Comparison of ENCODE assay signal across 8 cellular contexts in genomic region chr14:76919811-76920571, GRCh38.
A peak's percentile ranks its signal among the peaks of the same experiment; 100 is the strongest.
DNase-seq lines count a peak whose midpoint lies in the region; ATAC-seq and TF ChIP-seq lines count a peak whose summit lies in the region.

No MANE protein-coding gene starts in this region.

- peak; percentile 62 for DNase-seq in GM03348 (ENCODE audit: low spot score)
- peak; percentile 53 for DNase-seq in NCI-H2029 (lab: John Stamatoyannopoulos, UW)
- peak; percentile 37 for DNase-seq in activated CD4-positive, alpha-beta T cell treated with anti-CD3 and anti-CD28 coated beads, Interleukin-2, amount 10 ng/mL, durations not matched to agents 7 days and 5 days
- DNase-seq in foreskin fibroblast: peak; percentile 61 to 76
- peak; percentile 83 for DNase-seq in osteoblast (ENCODE audit: insufficient read length, low spot score, missing footprints)
- DNase-seq in HuH-7 (ENCODE audit: low spot score): no peak

- ATAC-seq in HG03565 (IDR thresholded peaks at IDR 0.05; ENCODE audit: unreplicated experiment) (no peak), HG03342 (IDR thresholded peaks at IDR 0.05; ENCODE audit: unreplicated experiment) (no peak)

- no peaks in the 10 kb centered on the region for H3K36me3 ChIP-seq in osteoblast (ENCODE audit: insufficient read depth, low read length)

- H3K4me1 ChIP-seq in osteoblast (ENCODE audit: insufficient read depth, low read length): peaks cover 36% of the 10 kb centered on the region

- H3K27ac Mint-ChIP-seq in activated CD4-positive, alpha-beta T cell treated with anti-CD3 and anti-CD28 coated beads, Interleukin-2, amount 10 ng/mL, durations not matched to agents 7 days and 5 days: peak overlapping the region; percentile 50

- TF ChIP-seq CTCF in foreskin fibroblast (IDR thresholded peaks at IDR 0.05; ENCODE audit: low read depth, low read length) (no peak), osteoblast (IDR thresholded peaks at IDR 0.05; ENCODE audit: extremely low read depth, low read depth, low read length) (no peak)

- H4K20me1 ChIP-seq in osteoblast (ENCODE audit: insufficient read depth, low read length): no peaks in the 10 kb centered on the region

- CTCF ChIA-PET in activated CD4-positive, alpha-beta T cell treated with anti-CD3 and anti-CD28 coated beads, Interleukin-2, amount 10 ng/mL, durations not matched to agents 7 days and 5 days (lab: Charles Lee): interaction anchor here (1.2 to 2.4 kb wide), 8 partner anchors 10 to 140 kb away, joined by 3 to 10 read pairs (median 4); no protein-coding TSS in a partner anchor

- peak overlapping the region; percentile 78 for H3K4me2 ChIP-seq in osteoblast (ENCODE audit: insufficient read depth, low read length)

- no peak overlapping the region for H3K4me3 ChIP-seq in foreskin fibroblast (ENCODE audit: low read depth in 1 of 2, low read length in 2 of 2)
- peak overlapping the region; percentile 51 for H3K4me3 ChIP-seq in osteoblast (ENCODE audit: insufficient read depth, low read length)

- H3K36me3 Mint-ChIP-seq in activated CD4-positive, alpha-beta T cell treated with anti-CD3 and anti-CD28 coated beads, Interleukin-2, amount 10 ng/mL, durations not matched to agents 7 days and 5 days (ENCODE audit: low read depth): no peaks in the 10 kb centered on the region

- no peak overlapping the region for H3K4me3 Mint-ChIP-seq in activated CD4-positive, alpha-beta T cell treated with anti-CD3 and anti-CD28 coated beads, Interleukin-2, amount 10 ng/mL, durations not matched to agents 7 days and 5 days

- no peaks in the 10 kb centered on the region for H3K9me3 ChIP-seq in osteoblast (ENCODE audit: low read depth, low read length)

- no peaks in the 10 kb centered on the region for H3K79me2 ChIP-seq in osteoblast (ENCODE audit: insufficient read depth, low read length)

- no peaks in the 10 kb centered on the region for H3K27me3 ChIP-seq in osteoblast (ENCODE audit: insufficient read depth, low read length)

- peak overlapping the region; percentile 82 for H2AFZ ChIP-seq in osteoblast (ENCODE audit: low read length)

- POLR2A ChIA-PET in activated CD4-positive, alpha-beta T cell treated with anti-CD3 and anti-CD28 coated beads, Interleukin-2, amount 10 ng/mL, durations not matched to agents 7 days and 5 days (lab: Charles Lee): interaction anchor here (1.0 kb wide), 1 partner anchor 27 kb away, joined by 4 read pairs; no protein-coding TSS in a partner anchor

- peaks cover 76% of the 10 kb centered on the region for H3K4me1 Mint-ChIP-seq in activated CD4-positive, alpha-beta T cell treated with anti-CD3 and anti-CD28 coated beads, Interleukin-2, amount 10 ng/mL, durations not matched to agents 7 days and 5 days

- no peaks in the 10 kb centered on the region for H3K27me3 Mint-ChIP-seq in activated CD4-positive, alpha-beta T cell treated with anti-CD3 and anti-CD28 coated beads, Interleukin-2, amount 10 ng/mL, durations not matched to agents 7 days and 5 days

- no peaks in the 10 kb centered on the region for H3K9me3 Mint-ChIP-seq in activated CD4-positive, alpha-beta T cell treated with anti-CD3 and anti-CD28 coated beads, Interleukin-2, amount 10 ng/mL, durations not matched to agents 7 days and 5 days

- H3K27ac ChIP-seq in osteoblast (ENCODE audit: low read depth, low read length): peak overlapping the region; percentile 98
